Comparison of ENCODE assay signal across 9 cellular contexts in the genomic region with DNA sequence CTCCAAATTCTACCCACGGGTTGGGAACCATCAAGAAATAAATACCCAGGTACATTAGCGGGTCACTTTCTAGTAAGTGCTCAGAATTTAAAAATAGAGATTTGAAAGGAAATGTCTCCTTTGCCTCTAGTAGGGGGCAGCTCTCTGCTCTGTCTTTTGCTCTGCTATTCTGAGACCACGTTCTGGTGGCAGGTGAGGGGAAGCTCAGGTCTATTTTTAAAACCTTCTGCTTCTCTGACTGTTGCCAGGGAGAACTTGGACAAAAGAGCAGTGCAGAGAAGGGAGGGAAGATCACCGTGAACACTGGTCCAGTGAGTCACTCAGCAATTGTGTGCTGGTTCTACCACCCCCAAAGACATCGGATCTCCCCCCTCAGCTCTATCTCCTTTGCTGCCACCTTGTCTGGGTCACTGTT.
DNase-seq lines count a peak whose midpoint lies in the region; ATAC-seq and TF ChIP-seq lines count a peak whose summit lies in the region.
"Had no signal": no experiment of that assay in that cellular context is flagged by ENCODE, and none has a peak within 500 bp of the region (broad histone marks: within the 10 kb centered on the region; RNA-seq: fewer than 3 reads in every experiment).

No MANE protein-coding gene starts in this region.

- H2BK12ac ChIP-seq in trophoblast cell (ENCODE audit: low read length): no peak overlapping the region

- no peak overlapping the region for H3K9ac ChIP-seq in trophoblast cell (ENCODE audit: low read length)

- H3K4me3 Mint-ChIP-seq in naive thymus-derived CD4-positive, alpha-beta T cell: no peak overlapping the region

- H4K12ac ChIP-seq in trophoblast cell (ENCODE audit: low read depth, low read length): no peak overlapping the region

- H2AK5ac ChIP-seq in trophoblast cell (ENCODE audit: low read length): no peak overlapping the region

- peaks cover 0 to 3% (median 0%) of the 10 kb centered on the region in 5 donors for H3K36me3 Mint-ChIP-seq in naive thymus-derived CD4-positive, alpha-beta T cell

- POLR2A ChIA-PET in RWPE1 (lab: Yijun Ruan, JAX; ENCODE audit: low non-redundant PET): no interaction called here
- POLR2A ChIA-PET in naive thymus-derived CD4-positive, alpha-beta T cell (lab: Charles Lee): no interaction called here

- H2AFZ ChIP-seq in trophoblast cell (ENCODE audit: insufficient read depth, low read length, poor library complexity): no peak overlapping the region

- TF ChIP-seq CTCF in fibroblast of mammary gland (conservative IDR thresholded peaks at IDR 0.05; ENCODE audit: control insufficient read depth, insufficient read depth, low read depth, low read length): no peak
- TF ChIP-seq CTCF in RWPE1 (conservative IDR thresholded peaks at IDR 0.05; ENCODE audit: low read depth): no peak

- WGBS in trophoblast cell (ENCODE audit: extremely low coverage, insufficient coverage, insufficient read length): no CpG with 5 or more reads among the region's 5 CpGs

- H3K27ac ChIP-seq in RWPE1 (no peak overlapping the region), trophoblast cell (ENCODE audit: low read depth, low read length) (no peak overlapping the region)
- H3K27ac ChIP-seq in naive thymus-derived CD4-positive, alpha-beta T cell (ENCODE audit: low read depth, low read length): no peak overlapping the region
- H3K27ac ChIP-seq: WERI-Rb-1 had no signal

- intact Hi-C loops in naive thymus-derived CD4-positive, alpha-beta T cell (cut with micrococcal nuclease): no loop called here

- no peaks in the 10 kb centered on the region for H3K36me3 ChIP-seq in trophoblast cell (ENCODE audit: control insufficient read depth in 1 of 2, insufficient read depth in 2 of 2, low read length in 2 of 2)
- H3K36me3 ChIP-seq in naive thymus-derived CD4-positive, alpha-beta T cell (ENCODE audit: control insufficient read depth in 2 of 3, insufficient read depth in 3 of 3, low read length in 3 of 3): no peaks in the 10 kb centered on the region
- H3K36me3 ChIP-seq: WERI-Rb-1 had no signal

- no peak overlapping the region for H4K8ac ChIP-seq in trophoblast cell (ENCODE audit: low read depth, low read length)

- H4K91ac ChIP-seq in trophoblast cell (ENCODE audit: low read depth, low read length): no peak overlapping the region

- CTCF ChIA-PET in RWPE1 (lab: Yijun Ruan, JAX): interaction anchor here (1.1 to 1.4 kb wide), 2 partner anchors 14 to 31 kb away, joined by 5 to 6 read pairs; no protein-coding TSS in a partner anchor
- CTCF ChIA-PET in naive thymus-derived CD4-positive, alpha-beta T cell (lab: Charles Lee): no interaction called here

- H3K4me1 ChIP-seq in trophoblast cell (ENCODE audit: control insufficient read depth in 1 of 2, insufficient read depth in 2 of 2, low read length in 2 of 2): no peaks in the 10 kb centered on the region
- peaks cover 0 to 22% of the 10 kb centered on the region in 2 donors for H3K4me1 ChIP-seq in naive thymus-derived CD4-positive, alpha-beta T cell (ENCODE audit: control insufficient read depth in 2 of 2, insufficient read depth in 2 of 2, low read length in 2 of 2)

- H3K27me3 ChIP-seq in trophoblast cell (ENCODE audit: insufficient read depth, low read length): no peaks in the 10 kb centered on the region
- H3K27me3 ChIP-seq in naive thymus-derived CD4-positive, alpha-beta T cell (ENCODE audit: control insufficient read depth in 2 of 2, insufficient read depth in 2 of 2, low read length in 2 of 2): no peaks in the 10 kb centered on the region

- DNase-seq in ELR (ENCODE audit: low read depth): peak; percentile 33
- DNase-seq in fibroblast of mammary gland (ENCODE audit: low read depth): peak; percentile 37
- DNase-seq in RWPE1 (ENCODE audit: low spot score): no peak
- no peak for DNase-seq in trophoblast cell
- DNase-seq in activated effector memory CD4-positive, alpha-beta T cell treated with Interleukin-2 at 50 U/mL for 16 hours: no peak
- no peak for DNase-seq in naive thymus-derived CD4-positive, alpha-beta T cell
- DNase-seq: WERI-Rb-1 had no signal

- ATAC-seq in GM19468 (IDR thresholded peaks at IDR 0.05; ENCODE audit: extremely low read depth, unreplicated experiment) (peak; percentile 30), HG03439 (IDR thresholded peaks at IDR 0.05; ENCODE audit: unreplicated experiment) (peak; percentile 37)
- ATAC-seq in naive thymus-derived CD4-positive, alpha-beta T cell: no peak

- H3K9me3 ChIP-seq in trophoblast cell (ENCODE audit: insufficient read depth, low read depth, low read length): no peaks in the 10 kb centered on the region
- H3K9me3 ChIP-seq in naive thymus-derived CD4-positive, alpha-beta T cell (ENCODE audit: control insufficient read depth in 2 of 3, low read length in 3 of 3): no peaks in the 10 kb centered on the region

- no peak overlapping the region for H3K18ac ChIP-seq in trophoblast cell (ENCODE audit: low read length)

- H3K27me3 Mint-ChIP-seq in naive thymus-derived CD4-positive, alpha-beta T cell: peaks cover 17 to 45% (median 27%) of the 10 kb centered on the region in 5 donors

- H3K79me1 ChIP-seq in trophoblast cell (ENCODE audit: low read length): no peaks in the 10 kb centered on the region

- no peaks in the 10 kb centered on the region for H3K79me2 ChIP-seq in trophoblast cell (ENCODE audit: control insufficient read depth, insufficient read depth, low read length, poor library complexity)

- no peak overlapping the region for H3K4me3 ChIP-seq in fibroblast of mammary gland (ENCODE audit: control insufficient read depth, low read depth, low read length)
- no peak overlapping the region for H3K4me3 ChIP-seq in trophoblast cell (ENCODE audit: low read depth, low read length)
- H3K4me3 ChIP-seq in naive thymus-derived CD4-positive, alpha-beta T cell (ENCODE audit: low read length): no peak overlapping the region

- peaks cover 0 to 7% (median 0%) of the 10 kb centered on the region in 7 donors for H3K4me1 Mint-ChIP-seq in naive thymus-derived CD4-positive, alpha-beta T cell

- no peak overlapping the region for H3K4me2 ChIP-seq in trophoblast cell (ENCODE audit: low read length)

- no peak overlapping the region for H3K27ac Mint-ChIP-seq in naive thymus-derived CD4-positive, alpha-beta T cell

- H2BK5ac ChIP-seq in trophoblast cell (ENCODE audit: low read depth, low read length, poor library complexity): no peak overlapping the region

- H3K14ac ChIP-seq in trophoblast cell (ENCODE audit: low read length): no peak overlapping the region

- no peak overlapping the region for H3K23ac ChIP-seq in trophoblast cell (ENCODE audit: low read length)

- no peak overlapping the region for H2BK120ac ChIP-seq in trophoblast cell (ENCODE audit: insufficient read depth, low read length, poor library complexity)

- no peak overlapping the region for H3K4ac ChIP-seq in trophoblast cell (ENCODE audit: low read depth, low read length)

- peaks cover 0 to 4% (median 0%) of the 10 kb centered on the region in 11 donors for H3K9me3 Mint-ChIP-seq in naive thymus-derived CD4-positive, alpha-beta T cell

Comparison
In these comparisons a context has a peak if more than half of its experiments do, and no peak if none do; other contexts are left out.
1. DNase-seq: peak in ELR (single experiment) and fibroblast of mammary gland (single experiment); none in RWPE1 (single experiment), trophoblast cell (0 of 2), activated effector memory CD4-positive, alpha-beta T cell treated with Interleukin-2 at 50 U/mL for 16 hours (single experiment) and naive thymus-derived CD4-positive, alpha-beta T cell (0 of 9).